Comparison of ENCODE assay signal across 1 cellular context in the genomic region with DNA sequence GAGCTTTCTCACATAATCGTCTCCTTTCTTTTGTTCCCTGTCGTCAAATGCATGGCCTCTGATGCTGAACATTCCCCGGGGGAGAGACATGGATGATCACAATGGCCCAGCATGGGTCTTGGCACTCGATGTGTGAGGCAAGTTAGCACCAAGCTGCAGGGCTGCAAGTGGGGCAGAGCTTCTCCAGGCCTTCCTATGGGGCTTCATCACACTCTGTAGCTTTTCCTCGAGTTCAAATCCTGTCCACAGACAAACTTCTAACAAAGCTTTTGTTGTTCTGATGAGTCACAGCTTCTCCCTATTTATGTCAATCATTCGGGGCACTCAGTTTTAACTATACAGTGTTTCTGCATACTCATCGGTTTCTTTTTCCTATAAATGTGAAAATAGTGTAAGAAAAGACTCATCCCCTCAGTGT.
TF ChIP-seq lines count a peak whose summit lies in the region.

No MANE protein-coding gene starts in this region.

TF ChIP-seq in H1, 55 proteins besides CTCF, POLR2A, EP300 and RAD21:
- TF ChIP-seq, protein P1, sequence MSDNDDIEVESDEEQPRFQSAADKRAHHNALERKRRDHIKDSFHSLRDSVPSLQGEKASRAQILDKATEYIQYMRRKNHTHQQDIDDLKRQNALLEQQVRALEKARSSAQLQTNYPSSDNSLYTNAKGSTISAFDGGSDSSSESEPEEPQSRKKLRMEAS (IDR thresholded peaks at IDR 0.05) = peak; percentile 68
- TF ChIP-seq HDAC2 (IDR thresholded peaks at IDR 0.05; ENCODE audit: borderline replicate concordance in 1 of 2, low read depth in 2 of 2, low read length in 2 of 2) (peak in 1 of 2 experiments; percentile 59; a peak in 1 of 4 replicates), NANOG (IDR thresholded peaks at IDR 0.05; ENCODE audit: insufficient read depth, low read depth, low read length, poor library complexity, severe bottlenecking) (peak; percentile 27), KDM5A (IDR thresholded peaks at IDR 0.05; ENCODE audit: low read length) (no peak), TEAD4 (IDR thresholded peaks at IDR 0.05; ENCODE audit: low read depth, low read length) (peak; percentile 40; the same call in 1 of the 2 replicates), SP1 (IDR thresholded peaks at IDR 0.05; ENCODE audit: low read depth, low read length) (no peak), YY1 (IDR thresholded peaks at IDR 0.05; ENCODE audit: low read depth, low read length) (0 out of 2 replicates have a peak, but pooled peaks have one; percentile 53)
